In the genomic region with DNA sequence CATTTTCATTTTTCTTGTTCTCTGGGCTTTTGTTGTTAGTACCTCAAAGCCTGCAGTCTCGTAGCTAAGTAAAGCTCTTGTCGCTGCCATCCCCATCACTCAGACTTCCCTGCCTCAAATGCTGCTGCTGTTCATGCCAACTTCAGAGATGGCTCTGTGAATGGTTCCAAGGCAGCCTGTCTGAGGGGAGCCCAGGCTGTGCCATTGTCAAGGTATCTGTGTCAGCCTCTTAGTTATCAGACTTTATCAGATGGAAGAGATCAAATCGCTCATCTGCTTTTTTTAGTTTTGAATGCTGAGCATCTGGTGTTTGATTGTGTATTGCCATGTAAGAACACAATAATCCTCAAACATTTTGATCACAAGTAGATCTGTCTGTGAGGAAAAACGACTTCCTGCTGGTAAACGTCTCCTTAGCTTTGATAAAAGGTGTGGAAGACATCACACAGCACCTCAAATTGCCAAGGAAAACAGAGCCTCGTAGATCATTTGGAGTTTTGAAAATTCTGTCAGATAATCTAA, we compare ENCODE assay signal across 24 cellular contexts.
A peak's percentile ranks its signal among the peaks of the same experiment; 100 is the strongest.
DNase-seq lines count a peak whose midpoint lies in the region; ATAC-seq, FAIRE-seq and TF ChIP-seq lines count a peak whose summit lies in the region.
"Had no signal": no experiment of that assay in that cellular context is flagged by ENCODE, and none has a peak within 500 bp of the region (broad histone marks: within the 10 kb centered on the region; RNA-seq: fewer than 3 reads in every experiment).

No MANE protein-coding gene starts in this region.

- H2AK5ac ChIP-seq in mesendoderm (ENCODE audit: low read length), result no peak overlapping the region

- H2AFZ ChIP-seq in GM23338 (0 out of 2 replicates have a peak overlapping the region, but pooled peaks have one; percentile 52), SK-N-SH (ENCODE audit: low read depth) (no peak overlapping the region)

- ATAC-seq in GM23338 (no peak), HG02852 (IDR thresholded peaks at IDR 0.05; ENCODE audit: unreplicated experiment) (no peak), HG03045 (IDR thresholded peaks at IDR 0.05; ENCODE audit: unreplicated experiment) (no peak)
- ATAC-seq: A549 had no signal

- no peak for TF ChIP-seq EP300 in SK-N-SH (IDR thresholded peaks at IDR 0.05; ENCODE audit: borderline replicate concordance in 1 of 2, low read depth in 1 of 2, low read length in 1 of 2)

- H3K4me1 ChIP-seq in GM23338 (ENCODE audit: insufficient read depth) (no peaks in the 10 kb centered on the region), SK-N-SH (ENCODE audit: control insufficient read depth in 1 of 2, insufficient read depth in 2 of 2, low read depth in 1 of 2, low read length in 1 of 2) (peaks cover 3 to 4% of the 10 kb centered on the region in 2 experiments; a peak in 2 of 4 replicates), mesendoderm (ENCODE audit: control insufficient read depth, low read depth, low read length) (no peaks in the 10 kb centered on the region)
- H3K4me1 ChIP-seq: A549, HAP-1 had no signal

- H3K4me1 Mint-ChIP-seq in GM23338, result peaks cover under 1% of the 10 kb centered on the region; the same call in 1 of the 3 replicates
- no peaks in the 10 kb centered on the region for H3K4me1 Mint-ChIP-seq in endothelial cell (ENCODE audit: unreplicated experiment)
- H3K4me1 Mint-ChIP-seq: CD4-positive, alpha-beta memory T cell had no signal

- POLR2A ChIA-PET in SK-N-SH (lab: Yijun Ruan, JAX), result no interaction called here

- H3K4ac ChIP-seq in mesendoderm (ENCODE audit: low read depth, low read length), result peak overlapping the region; percentile 31

- TF ChIP-seq CTCF in GM23338 (conservative IDR thresholded peaks at IDR 0.05; ENCODE audit: low read depth in 2 of 2), result no peak
- no peak for TF ChIP-seq CTCF in SK-N-SH (IDR thresholded peaks at IDR 0.05)
- TF ChIP-seq CTCF in endothelial cell (IDR thresholded peaks at IDR 0.05; ENCODE audit: unreplicated experiment), result no peak

- H3K36me3 ChIP-seq in GM23338 (ENCODE audit: insufficient read depth), result no peaks in the 10 kb centered on the region
- H3K36me3 ChIP-seq in SK-N-SH (replicated peaks in 1 of 2; ENCODE audit: control insufficient read depth in 1 of 2, insufficient read depth in 2 of 2, low read length in 1 of 2), result no peaks in the 10 kb centered on the region
- H3K36me3 ChIP-seq in mesendoderm (ENCODE audit: control insufficient read depth, insufficient read depth, low read length), result no peaks in the 10 kb centered on the region
- H3K36me3 ChIP-seq: HAP-1 had no signal

- TF ChIP-seq RAD21 in SK-N-SH (IDR thresholded peaks at IDR 0.05; ENCODE audit: low read length), result no peak

- CTCF ChIA-PET in SK-N-SH (lab: Yijun Ruan, JAX), result interaction anchor here (1.0 kb wide), 1 partner anchor 12 kb away, joined by 3 read pairs; no protein-coding TSS in a partner anchor

- no peak overlapping the region for H2BK15ac ChIP-seq in mesendoderm (replicated peaks; ENCODE audit: low read depth)

- no peak for FAIRE-seq in GM12891 (lab: Jason Lieb, UNC)
- FAIRE-seq: A549, GM18507, H54 had no signal

- H3K27me3 ChIP-seq in GM23338 (ENCODE audit: insufficient read depth), result no peaks in the 10 kb centered on the region
- H3K27me3 ChIP-seq in SK-N-SH (ENCODE audit: insufficient read depth), result no peaks in the 10 kb centered on the region
- no peaks in the 10 kb centered on the region for H3K27me3 ChIP-seq in mesendoderm (ENCODE audit: insufficient read depth, low read length, poor library complexity)

- H3K4me3 Mint-ChIP-seq in GM23338 (no peak overlapping the region), endothelial cell (ENCODE audit: unreplicated experiment) (no peak overlapping the region)
- H3K4me3 Mint-ChIP-seq: CD4-positive, alpha-beta memory T cell; HFFc6 had no signal

- H4K20me1 ChIP-seq in GM23338 (replicated peaks; ENCODE audit: insufficient read depth) (no peaks in the 10 kb centered on the region), SK-N-SH (ENCODE audit: insufficient read depth) (no peaks in the 10 kb centered on the region)

- H4K5ac ChIP-seq in mesendoderm (ENCODE audit: low read length), result no peak overlapping the region

- H3K18ac ChIP-seq in mesendoderm (ENCODE audit: low read length), result peak overlapping the region; percentile 52

- no peak overlapping the region for H4K8ac ChIP-seq in mesendoderm (ENCODE audit: low read depth, low read length)

- H3K56ac ChIP-seq in mesendoderm (ENCODE audit: low read length), result peak overlapping the region; percentile 72

- DNase-seq in Ammon's horn (ENCODE audit: low spot score), result peak; percentile 35
- DNase-seq in GM23338 (ENCODE audit: low spot score), result no peak
- DNase-seq in SK-N-SH, result peak; percentile 3
- DNase-seq in mesendoderm, result peak; percentile 91
- no peak for DNase-seq in GM12891 (ENCODE audit: insufficient read length, low spot score)
- no peak for DNase-seq in endothelial cell (ENCODE audit: low spot score)
- DNase-seq: 8988T; ACHN; AML-193; C1 segment of cervical spinal cord; Calu3; CD4-positive, alpha-beta memory T cell; COR-L47; DMS53; DMS79 treated with DMSO at 0.1 percent for 48 hours; GF-D8; GOT3; HFFc6 had no signal

- no peaks in the 10 kb centered on the region for H3F3A ChIP-seq in GM23338 (replicated peaks; ENCODE audit: low read depth)
- no peaks in the 10 kb centered on the region for H3F3A ChIP-seq in SK-N-SH (replicated peaks; ENCODE audit: insufficient read depth)

- H3K9ac ChIP-seq in SK-N-SH, result no peak overlapping the region
- peak overlapping the region; percentile 39 for H3K9ac ChIP-seq in mesendoderm (ENCODE audit: low read length)

- H3K9me3 ChIP-seq in SK-N-SH, result no peaks in the 10 kb centered on the region
- H3K9me3 ChIP-seq: A549, HAP-1 had no signal

- H3K27ac Mint-ChIP-seq in GM23338 (no peak overlapping the region), endothelial cell (ENCODE audit: unreplicated experiment) (no peak overlapping the region)
- H3K27ac Mint-ChIP-seq: CD4-positive, alpha-beta memory T cell; HFFc6 had no signal

- H3K36me3 Mint-ChIP-seq in GM23338 (ENCODE audit: low read depth) (no peaks in the 10 kb centered on the region), endothelial cell (ENCODE audit: low read depth, unreplicated experiment) (no peaks in the 10 kb centered on the region)
- H3K36me3 Mint-ChIP-seq: CD4-positive, alpha-beta memory T cell had no signal

- WGBS in SK-N-SH (ENCODE audit: low lambda C conversion rate), result 36% methylated on average over 6 of the region's 6 CpGs
- WGBS in mesendoderm (ENCODE audit: extremely low coverage, insufficient coverage, low lambda C conversion rate), result no CpG with 5 or more reads among the region's 6 CpGs

- peak overlapping the region; percentile 96 for H2BK5ac ChIP-seq in mesendoderm (ENCODE audit: low read length)

- peak overlapping the region; percentile 35 for H2BK120ac ChIP-seq in mesendoderm (ENCODE audit: low read depth, low read length)

- H3K23ac ChIP-seq in mesendoderm (ENCODE audit: low read length), result no peak overlapping the region

- H3K79me2 ChIP-seq in GM23338 (replicated peaks; ENCODE audit: insufficient read depth), result no peaks in the 10 kb centered on the region
- no peaks in the 10 kb centered on the region for H3K79me2 ChIP-seq in SK-N-SH (ENCODE audit: insufficient read depth)
- no peaks in the 10 kb centered on the region for H3K79me2 ChIP-seq in mesendoderm (ENCODE audit: control insufficient read depth, insufficient read depth, low read length)

- H3K4me2 ChIP-seq in GM23338 (no peak overlapping the region), SK-N-SH (no peak overlapping the region), mesendoderm (ENCODE audit: low read length) (no peak overlapping the region)
- H3K4me2 ChIP-seq: A549 had no signal

- no peaks in the 10 kb centered on the region for H3K79me1 ChIP-seq in mesendoderm (ENCODE audit: low read length)

- peaks cover 1% of the 10 kb centered on the region for H3K27me3 Mint-ChIP-seq in GM23338 (ENCODE audit: insufficient read depth, low read depth, poor library complexity)
- H3K27me3 Mint-ChIP-seq in endothelial cell (ENCODE audit: unreplicated experiment), result no peaks in the 10 kb centered on the region
- H3K27me3 Mint-ChIP-seq: CD4-positive, alpha-beta memory T cell had no signal

- H3K4me3 ChIP-seq in GM23338, result no peak overlapping the region
- H3K4me3 ChIP-seq in SK-N-SH (ENCODE audit: low read depth in 2 of 2, low read length in 1 of 2), result no peak overlapping the region
- H3K4me3 ChIP-seq in mesendoderm (ENCODE audit: low read length), result no peak overlapping the region
- H3K4me3 ChIP-seq: A549, HAP-1 had no signal

- H3K9me3 Mint-ChIP-seq in GM23338, result no peaks in the 10 kb centered on the region
- no peaks in the 10 kb centered on the region for H3K9me3 Mint-ChIP-seq in endothelial cell (ENCODE audit: unreplicated experiment)

- H3K9me2 ChIP-seq in GM23338 (ENCODE audit: insufficient read depth) (no peaks in the 10 kb centered on the region; the same call in 1 of the 2 replicates), SK-N-SH (no peaks in the 10 kb centered on the region)

- no peak for TF ChIP-seq POLR2A in GM12891 (IDR thresholded peaks at IDR 0.05; ENCODE audit: low read depth, low read length)

- H3K27ac ChIP-seq in GM23338 (ENCODE audit: low read depth) (no peak overlapping the region), SK-N-SH (ENCODE audit: low read depth in 2 of 2, low read length in 1 of 2) (no peak overlapping the region), mesendoderm (ENCODE audit: low read depth, low read length) (peak overlapping the region; percentile 69)
- H3K27ac ChIP-seq: A549 had no signal

TF ChIP-seq in GM23338, 12 proteins besides CTCF, POLR2A, EP300 and RAD21 (continues in another document):
- TF ChIP-seq JUNB (IDR thresholded peaks at IDR 0.05; ENCODE audit: unreplicated experiment) (no peak), EZH2 (IDR thresholded peaks at IDR 0.05; ENCODE audit: low read depth, unreplicated experiment) (no peak), EZH2phosphoT487 (IDR thresholded peaks at IDR 0.05; ENCODE audit: unreplicated experiment) (no peak), ZNF331 (CRISPR knock-in tag; IDR thresholded peaks at IDR 0.05; ENCODE audit: low read depth) (no peak)

TF ChIP-seq in SK-N-SH, 30 proteins besides CTCF, POLR2A, EP300 and RAD21 (continues in another document):
- no peak for TF ChIP-seq JUND (IDR thresholded peaks at IDR 0.05)
- TF ChIP-seq FOXJ3 (CRISPR knock-in tag; IDR thresholded peaks at IDR 0.05), result no peak
- TF ChIP-seq TCF12 (IDR thresholded peaks at IDR 0.05), result no peak

TF ChIP-seq in GM12891, 5 proteins besides CTCF, POLR2A, EP300 and RAD21:
- TF ChIP-seq PAX5 (IDR thresholded peaks at IDR 0.05; ENCODE audit: insufficient read depth, low read length, severe bottlenecking) (no peak), POU2F2 (IDR thresholded peaks at IDR 0.05; ENCODE audit: low read depth, low read length) (no peak), POLR2AphosphoS5 (IDR thresholded peaks at IDR 0.05; ENCODE audit: low read depth, low read length) (no peak)
TF ChIP-seq in GM12891: peak in this region for 0.

Comparison
In these comparisons a context has a peak if more than half of its experiments do, and no peak if none do; other contexts are left out.
1. DNase-seq: peak in Ammon's horn (single experiment), SK-N-SH (single experiment) and mesendoderm (single experiment); none in GM23338 (single experiment), GM12891 (single experiment) and endothelial cell (single experiment).